22 cellular contexts compared by ENCODE assay signal in genomic region chr2:19732255-19732654, GRCh38.
DNase-seq lines count a peak whose midpoint lies in the region; ATAC-seq, FAIRE-seq and TF ChIP-seq lines count a peak whose summit lies in the region.
"Had no signal": no experiment of that assay in that cellular context is flagged by ENCODE, and none has a peak within 500 bp of the region (broad histone marks: within the 10 kb centered on the region; RNA-seq: fewer than 3 reads in every experiment).

No MANE protein-coding gene starts in this region.

- H3K4me1 Mint-ChIP-seq in nephron progenitor cell, result peaks cover 75% of the 10 kb centered on the region
- H3K4me1 Mint-ChIP-seq: B cell had no signal

- dilution Hi-C loops in IMR-90 (cut with HindIII; ENCODE audit: low sequenced_read_pairs, unreplicated experiment), result no loop called here

- no peaks in the 10 kb centered on the region for H3K79me2 ChIP-seq in K562 (ENCODE audit: control insufficient read depth, insufficient read depth, low read length)

- TF ChIP-seq EP300 in K562 (IDR thresholded peaks at IDR 0.05; ENCODE audit: low read length), result no peak

- H3K36me3 Mint-ChIP-seq in nephron progenitor cell (ENCODE audit: low read depth), result no peaks in the 10 kb centered on the region
- H3K36me3 Mint-ChIP-seq: CD8-positive, alpha-beta T cell had no signal

- ATAC-seq in IMR-90 (ENCODE audit: low read depth), result no peak
- ATAC-seq in K562, result no peak
- no peak for ATAC-seq in GM21723 (IDR thresholded peaks at IDR 0.05; ENCODE audit: unreplicated experiment)
- ATAC-seq: CD8-positive, alpha-beta T cell had no signal

- no peaks in the 10 kb centered on the region for H3K9me3 Mint-ChIP-seq in nephron progenitor cell
- H3K9me3 Mint-ChIP-seq: CD4-positive, alpha-beta T cell; CD8-positive, alpha-beta T cell had no signal

- H3K27ac ChIP-seq in IMR-90 (ENCODE audit: insufficient read depth, low read length) (no peak overlapping the region), K562 (ENCODE audit: extremely low read depth, low read depth, low read length) (no peak overlapping the region)
- H3K27ac ChIP-seq: BLaER1 treated with 17β-estradiol and CSF1 and Interleukin-3, amounts not matched to agents 10 nM and 100 nM; C4-2B had no signal

- no peak for TF ChIP-seq CTCF in IMR-90 (conservative IDR thresholded peaks at IDR 0.05; ENCODE audit: low read depth, low read length)
- no peak for TF ChIP-seq CTCF in K562 (IDR thresholded peaks at IDR 0.05 in 2 of 3, conservative IDR thresholded peaks at IDR 0.05 in 1 of 3; ENCODE audit: insufficient read depth in 2 of 3, low read depth in 1 of 3, low read length in 3 of 3)
- no peak for TF ChIP-seq CTCF in nephron progenitor cell (IDR thresholded peaks at IDR 0.05)

- no peaks in the 10 kb centered on the region; the same call in 1 of the 2 replicates for H3K27me3 ChIP-seq in IMR-90 (ENCODE audit: control insufficient read depth, insufficient read depth, low read length)
- peaks cover 0 to 42% of the 10 kb centered on the region in 2 experiments; a peak in 4 of 5 replicates for H3K27me3 ChIP-seq in K562 (ENCODE audit: control insufficient read depth in 2 of 2, insufficient read depth in 2 of 2, low read length in 2 of 2)
- H3K27me3 ChIP-seq: BLaER1 treated with 17β-estradiol and CSF1 and Interleukin-3, amounts not matched to agents 10 nM and 100 nM had no signal

- peak overlapping the region; percentile 38 for H3K27ac Mint-ChIP-seq in nephron progenitor cell
- H3K27ac Mint-ChIP-seq: B cell; CD4-positive, alpha-beta T cell; CD8-positive, alpha-beta T cell had no signal

- H3K4ac ChIP-seq in IMR-90 (ENCODE audit: low read depth, low read length), result peak overlapping the region; percentile 15

- H3K4me2 ChIP-seq in IMR-90 (ENCODE audit: low read depth, low read length) (no peak overlapping the region), K562 (ENCODE audit: insufficient read depth, low read length) (no peak overlapping the region)
- H3K4me2 ChIP-seq: BLaER1 treated with 17β-estradiol and CSF1 and Interleukin-3, amounts not matched to agents 10 nM and 100 nM had no signal

- H2BK15ac ChIP-seq in IMR-90 (ENCODE audit: low read depth, low read length), result peak overlapping the region; percentile 58; the same call in 1 of the 3 replicates

- H3K4me3 ChIP-seq in IMR-90 (ENCODE audit: insufficient read depth, low read depth, low read length) (no peak overlapping the region), K562 (no peak overlapping the region)
- H3K4me3 ChIP-seq: BLaER1 treated with 17β-estradiol and CSF1 and Interleukin-3, amounts not matched to agents 10 nM and 100 nM had no signal

- TF ChIP-seq POLR2A in IMR-90 (IDR thresholded peaks at IDR 0.05; ENCODE audit: low read depth, low read length) (no peak), K562 (conservative IDR thresholded peaks at IDR 0.05) (no peak)

- DNase-seq in IMR-90, result peak; percentile 55
- no peak for DNase-seq in K562 (ENCODE audit: extremely low read depth in 1 of 4, low spot score in 3 of 4)
- DNase-seq in nephron progenitor cell, result no peak
- no peak for DNase-seq in HCEC 1CT
- no peak for DNase-seq in activated T-cell treated with anti-CD3 and anti-CD28 coated beads, Interleukin-2, amount 50 U/mL, for 48 hours
- DNase-seq: 8988T; AML-193; Caco-2; Calu3; CD4-positive, alpha-beta T cell; CD8-positive, alpha-beta T cell; DMS79 treated with DMSO at 0.1 percent for 48 hours; GF-D8 had no signal

- no peak overlapping the region for H4K91ac ChIP-seq in IMR-90 (ENCODE audit: insufficient read depth, low read depth, low read length)

- H3K4me1 ChIP-seq in IMR-90 (ENCODE audit: control insufficient read depth, insufficient read depth, low read length) (peaks cover 20% of the 10 kb centered on the region), K562 (replicated peaks in 1 of 2; ENCODE audit: control insufficient read depth in 2 of 2, insufficient read depth in 2 of 2, low read length in 2 of 2) (no peaks in the 10 kb centered on the region)
- H3K4me1 ChIP-seq: BLaER1 treated with 17β-estradiol and CSF1 and Interleukin-3, amounts not matched to agents 10 nM and 100 nM; Caco-2 had no signal

- peak overlapping the region; percentile 38 for H2BK20ac ChIP-seq in IMR-90 (ENCODE audit: low read depth, low read length)

- POLR2A ChIA-PET in IMR-90 (lab: Charles Lee; ENCODE audit: unreplicated experiment) (no interaction called here), K562 (lab: Yijun Ruan, JAX) (no interaction called here)

- H3K56ac ChIP-seq in IMR-90 (ENCODE audit: extremely low read depth, insufficient read depth, low read length), result no peak overlapping the region

- H3K27me3 Mint-ChIP-seq in nephron progenitor cell (ENCODE audit: low read depth, poor library complexity), result peaks cover 5% of the 10 kb centered on the region
- H3K27me3 Mint-ChIP-seq: CD4-positive, alpha-beta T cell had no signal

- H3K79me1 ChIP-seq in IMR-90 (ENCODE audit: low read depth in 1 of 2, low read length in 2 of 2), result no peaks in the 10 kb centered on the region

- no peak overlapping the region for H3K9ac ChIP-seq in IMR-90 (ENCODE audit: low read depth, low read length)
- no peak overlapping the region for H3K9ac ChIP-seq in K562 (ENCODE audit: insufficient read depth in 1 of 2, low read depth in 2 of 2, low read length in 2 of 2)
- H3K9ac ChIP-seq: BLaER1 treated with 17β-estradiol and CSF1 and Interleukin-3, amounts not matched to agents 10 nM and 100 nM had no signal

- H2AK9ac ChIP-seq in IMR-90 (replicated peaks; ENCODE audit: low read depth, low read length, poor library complexity), result no peak overlapping the region

- no peak for TF ChIP-seq RAD21 in IMR-90 (IDR thresholded peaks at IDR 0.05; ENCODE audit: low read length)
- TF ChIP-seq RAD21 in K562 (CRISPR knock-in tag; conservative IDR thresholded peaks at IDR 0.05 in 1 of 2, IDR thresholded peaks at IDR 0.05 in 1 of 2), result no peak

- CTCF ChIA-PET in IMR-90 (lab: Yijun Ruan, JAX) (no interaction called here), K562 (lab: Yijun Ruan, JAX; ENCODE audit: low intra/inter-chr PET ratio) (no interaction called here)

- no peak overlapping the region for H3K4me3 Mint-ChIP-seq in nephron progenitor cell
- H3K4me3 Mint-ChIP-seq: B cell; CD4-positive, alpha-beta T cell; CD8-positive, alpha-beta T cell had no signal

- in situ Hi-C loops in IMR-90 (cut with MboI; ENCODE audit: low sequenced_read_pairs) (no loop called here), K562 (cut with MboI) (no loop called here)

- H3K14ac ChIP-seq in IMR-90 (replicated peaks; ENCODE audit: low read depth, low read length), result no peak overlapping the region

- H3K9me3 ChIP-seq in IMR-90 (ENCODE audit: control insufficient read depth, insufficient read depth, low read length), result no peaks in the 10 kb centered on the region
- H3K9me3 ChIP-seq in K562 (replicated peaks; ENCODE audit: control insufficient read depth, insufficient read depth, low read depth, low read length), result no peaks in the 10 kb centered on the region
- H3K9me3 ChIP-seq: BLaER1 treated with 17β-estradiol and CSF1 and Interleukin-3, amounts not matched to agents 10 nM and 100 nM; Caco-2 had no signal

- H2AFZ ChIP-seq in IMR-90 (replicated peaks; ENCODE audit: low read length, poor library complexity), result no peak overlapping the region
- H2AFZ ChIP-seq in K562 (ENCODE audit: low read depth, low read length), result no peak overlapping the region

- BruUV-seq in IMR-90 (replicated peaks; lab: Mats Ljungman, UMichigan) (no TSS peak), K562 (replicated peaks; lab: Mats Ljungman, UMichigan) (no TSS peak)

- H3K23ac ChIP-seq in IMR-90 (ENCODE audit: low read depth, low read length), result peak overlapping the region; percentile 12; the same call in 1 of the 2 replicates

- whole genome bisulfite sequencing in IMR-90 (ENCODE audit: extremely low coverage in 2 of 2, insufficient read length in 1 of 2), 2 experiments, result 80% methylated on average over 1 of the region's 2 CpGs; no CpG with 5 or more reads in 1 of the 2 experiments
- WGBS in K562 (ENCODE audit: insufficient coverage, low coverage, missing lambda C conversion rate), result 6% methylated on average over 2 of the region's 2 CpGs

- no peak overlapping the region; the same call in 1 of the 2 replicates for H3K18ac ChIP-seq in IMR-90 (ENCODE audit: low read depth, low read length)

- peaks cover 10% of the 10 kb centered on the region for H3K9me1 ChIP-seq in IMR-90 (ENCODE audit: insufficient read depth, low read length)
- no peaks in the 10 kb centered on the region for H3K9me1 ChIP-seq in K562 (ENCODE audit: control insufficient read depth, insufficient read depth, low read length)

- no peak overlapping the region for H4K5ac ChIP-seq in IMR-90 (ENCODE audit: low read depth, low read length)

- H2AK5ac ChIP-seq in IMR-90 (ENCODE audit: low read depth, low read length), result peak overlapping the region; percentile 6; the same call in 1 of the 2 replicates

- FAIRE-seq in K562 (lab: Jason Lieb, UNC), result no peak
- FAIRE-seq: A204.1, D721Med, G401.6, GM12891, GM19239 had no signal

- no peak overlapping the region for H2BK5ac ChIP-seq in IMR-90 (ENCODE audit: low read depth, low read length, poor library complexity, severe bottlenecking)

- H3K36me3 ChIP-seq in IMR-90 (ENCODE audit: control insufficient read depth, insufficient read depth, low read length) (no peaks in the 10 kb centered on the region), K562 (ENCODE audit: control insufficient read depth, insufficient read depth, low read length) (no peaks in the 10 kb centered on the region)
- H3K36me3 ChIP-seq: BLaER1 treated with 17β-estradiol and CSF1 and Interleukin-3, amounts not matched to agents 10 nM and 100 nM had no signal

- H4K8ac ChIP-seq in IMR-90 (ENCODE audit: low read depth in 2 of 2, low read length in 2 of 2), result no peak overlapping the region; a peak in 1 of 4 replicates

- intact Hi-C loops in IMR-90 (cut with micrococcal nuclease), result no loop called here
- intact Hi-C loops in K562 (cut with micrococcal nuclease), result no loop called here

- H4K20me1 ChIP-seq in IMR-90 (ENCODE audit: insufficient read depth, low read length) (no peaks in the 10 kb centered on the region), K562 (replicated peaks; ENCODE audit: control insufficient read depth, insufficient read depth, low read length) (no peaks in the 10 kb centered on the region)
- H4K20me1 ChIP-seq: BLaER1 treated with 17β-estradiol and CSF1 and Interleukin-3, amounts not matched to agents 10 nM and 100 nM had no signal

- H2BK120ac ChIP-seq in IMR-90 (ENCODE audit: low read depth, low read length), result peak overlapping the region; percentile 66

TF ChIP-seq in IMR-90, 13 proteins besides CTCF, POLR2A, EP300 and RAD21:
- TF ChIP-seq RFX5 (IDR thresholded peaks at IDR 0.05; ENCODE audit: low read depth, low read length) (no peak), NFE2L2 (IDR thresholded peaks at IDR 0.05; ENCODE audit: low read depth, low read length) (no peak), MAZ (IDR thresholded peaks at IDR 0.05; ENCODE audit: borderline replicate concordance, low read depth, low read length) (no peak), CHD1 (IDR thresholded peaks at IDR 0.05; ENCODE audit: low read depth, low read length) (no peak)

TF ChIP-seq in K562, 482 proteins besides CTCF, POLR2A, EP300 and RAD21 (continues in another document):
- TF ChIP-seq RBFOX2 (IDR thresholded peaks at IDR 0.05; ENCODE audit: low read depth, low read length), result no peak
- no peak for TF ChIP-seq ZNF431 (CRISPR knock-in tag; IDR thresholded peaks at IDR 0.05)
- TF ChIP-seq ZSCAN32 (CRISPR knock-in tag; IDR thresholded peaks at IDR 0.05), result no peak
- TF ChIP-seq ZNF324 (CRISPR knock-in tag; IDR thresholded peaks at IDR 0.05), result no peak
- peak; percentile 72 for TF ChIP-seq RBM25 (IDR thresholded peaks at IDR 0.05; ENCODE audit: low read depth, low read length, severe bottlenecking)
